Comparison of ENCODE assay signal across 15 cellular contexts in the genomic region with DNA sequence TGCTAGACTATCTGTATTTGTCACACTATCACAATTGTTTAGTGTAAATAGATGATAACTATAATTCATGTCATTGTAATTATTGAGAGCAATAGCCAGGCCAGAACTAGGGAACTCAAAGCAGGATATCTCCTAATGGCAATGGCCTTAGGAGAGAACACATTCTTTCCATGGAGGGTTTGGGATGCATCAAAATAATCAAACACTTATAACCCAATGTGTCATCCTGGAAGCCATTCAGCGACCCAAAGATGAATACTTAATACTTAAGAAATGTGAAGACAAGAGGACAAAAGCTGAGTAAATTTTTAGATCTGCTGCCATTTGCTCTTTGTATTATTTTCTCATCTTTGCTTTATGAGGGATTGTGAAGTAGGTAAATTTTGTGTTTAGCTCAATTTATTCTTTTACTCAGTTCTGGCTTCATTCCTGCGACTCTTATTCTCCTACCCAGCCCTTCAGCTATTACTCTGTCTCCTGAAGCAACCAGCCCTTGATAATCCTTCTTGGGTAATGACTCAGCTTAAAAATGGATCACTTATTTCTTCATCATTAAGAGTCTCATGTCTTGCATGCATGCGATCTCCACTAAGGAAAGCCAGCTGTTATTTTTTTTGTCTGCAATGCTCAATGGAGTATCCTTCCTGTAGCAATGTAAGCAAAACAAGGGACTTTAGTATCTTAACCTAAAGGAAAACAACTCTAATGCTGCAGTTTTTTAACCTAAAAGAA.
DNase-seq lines count a peak whose midpoint lies in the region; TF ChIP-seq lines count a peak whose summit lies in the region.
"Had no signal": no experiment of that assay in that cellular context is flagged by ENCODE, and none has a peak within 500 bp of the region (broad histone marks: within the 10 kb centered on the region; RNA-seq: fewer than 3 reads in every experiment).

No MANE protein-coding gene starts in this region.

- POLR2A ChIA-PET in AG04449 (lab: Yijun Ruan, JAX): interaction anchor here (0.7 kb wide), 1 partner anchor 16 kb away, joined by 3 read pairs; no protein-coding TSS in a partner anchor

- DNase-seq in AG04449 (ENCODE audit: low read depth, low spot score) (peak; percentile 14), GM04504 (ENCODE audit: low read depth) (peak; percentile 59), adipocyte (ENCODE audit: low read depth) (peak; percentile 91), foreskin melanocyte (peak; percentile 46), cerebellar nuclear complex (lab: John Stamatoyannopoulos, UW) (no peak), NCI-H1436 treated with DMSO at 0.1 percent for 48 hours (lab: John Stamatoyannopoulos, UW) (no peak), SIG-M5 (lab: John Stamatoyannopoulos, UW) (no peak)
- no peak for DNase-seq in activated CD4-positive, alpha-beta T cell treated with anti-CD3 and anti-CD28 coated beads, Interleukin-2, amount 50 U/mL, for 48 hours
- DNase-seq: AML-193; COR-L47; H9; left ventricle myocardium superior; NCI-H1694 treated with DMSO at 0.1 percent for 48 hours; NCI-H2227 treated with DMSO at 0.1 percent for 48 hours; stimulated activated naive CD8-positive, alpha-beta T cell treated with anti-CD3 and anti-CD28 coated beads, Interleukin-15, Interleukin-2, amounts not matched to agents 100 U/mL and 50 U/mL, for 24 hours had no signal

- TF ChIP-seq CTCF in AG04449 (IDR thresholded peaks at IDR 0.05; ENCODE audit: insufficient read depth, low read length, missing control alignments): no peak

- no peaks in the 10 kb centered on the region for H3K36me3 ChIP-seq in adipocyte (ENCODE audit: control insufficient read depth, insufficient read depth, low read length, severe bottlenecking)

- H3K4me3 ChIP-seq in AG04449 (ENCODE audit: low read depth, low read length) (no peak overlapping the region), adipocyte (ENCODE audit: low read length) (no peak overlapping the region)

- peaks cover 7% of the 10 kb centered on the region for H3K27me3 ChIP-seq in adipocyte (replicated peaks; ENCODE audit: control insufficient read depth, insufficient read depth, low read length)

- CTCF ChIA-PET in AG04449 (lab: Yijun Ruan, JAX): no interaction called here

- no peaks in the 10 kb centered on the region for H3K9me3 ChIP-seq in adipocyte (ENCODE audit: control insufficient read depth, low read length)

- peaks cover 4% of the 10 kb centered on the region for H3K4me1 ChIP-seq in adipocyte (ENCODE audit: control insufficient read depth, insufficient read depth, low read length)

- H3K9ac ChIP-seq in adipocyte (ENCODE audit: low read length): no peak overlapping the region

Comparison
In these comparisons a context has a peak if more than half of its experiments do, and no peak if none do; other contexts are left out.
1. DNase-seq: peak in AG04449 (single experiment), GM04504 (single experiment), adipocyte (single experiment) and foreskin melanocyte (single experiment); none in cerebellar nuclear complex (0 of 2), activated CD4-positive, alpha-beta T cell treated with anti-CD3 and anti-CD28 coated beads, Interleukin-2, amount 50 U/mL, for 48 hours (0 of 2), NCI-H1436 treated with DMSO at 0.1 percent for 48 hours (single experiment) and SIG-M5 (single experiment).